In genomic region chr17:8150194-8151119, GRCh38 we compare ENCODE assay signal across 6 cellular contexts. TPM values are rescaled to one million over a fixed set of nuclear protein-coding genes. Genes with fewer than 3 reads are reported as not detected.
DNase-seq lines count a peak whose midpoint lies in the region; ATAC-seq and TF ChIP-seq lines count a peak whose summit lies in the region.

No MANE protein-coding gene starts in this region.

- peak overlapping the region; percentile 60 for H3K4me3 ChIP-seq in GM12864 (ENCODE audit: low read depth, low read length)
- peak overlapping the region; percentile 67 to 89 for H3K4me3 ChIP-seq in muscle layer of colon (ENCODE audit: low read depth in 1 of 2, low read length in 2 of 2)

- H3K36me3 ChIP-seq in muscle layer of colon (ENCODE audit: insufficient read depth, low read length), result peaks cover 64% of the 10 kb centered on the region

- peak overlapping the region; percentile 90 for H3K4me3 Mint-ChIP-seq in activated B cell treated with CpG ODN at 0.5 μM for 24 hours

- peak overlapping the region; percentile 98 for H3K27ac ChIP-seq in muscle layer of colon (ENCODE audit: low read depth, low read length)

- peaks cover 35% of the 10 kb centered on the region for H3K4me1 ChIP-seq in muscle layer of colon (ENCODE audit: insufficient read depth, low read length)

- no peaks in the 10 kb centered on the region for H3K27me3 Mint-ChIP-seq in activated B cell treated with CpG ODN at 0.5 μM for 24 hours

- CTCF ChIA-PET in activated B cell treated with CpG ODN at 0.5 μM for 24 hours (lab: Charles Lee), result interaction anchor here (1.0 kb wide), 1 partner anchor 71 kb away, joined by 4 read pairs; no protein-coding TSS in a partner anchor

- intact Hi-C loops in activated B cell treated with CpG ODN at 0.5 μM for 24 hours (cut with micrococcal nuclease), result loop anchor here (1.0 to 10.0 kb wide), 2 partner anchors 11 to 466 kb away; partner anchors contain the start of genes TP53 and WRAP53

- H3K9ac ChIP-seq in muscle layer of colon (ENCODE audit: low read length), result peak overlapping the region; percentile 59

- H3K27me3 ChIP-seq in muscle layer of colon (ENCODE audit: control insufficient read depth in 1 of 2, insufficient read depth in 2 of 2, low read length in 2 of 2), result no peaks in the 10 kb centered on the region

- TF ChIP-seq CTCF in GM12864 (IDR thresholded peaks at IDR 0.05; ENCODE audit: low read depth, low read length, missing control alignments) (no peak), activated B cell treated with CpG ODN at 0.5 μM for 24 hours (IDR thresholded peaks at IDR 0.05) (no peak)

- POLR2A ChIA-PET in activated B cell treated with CpG ODN at 0.5 μM for 24 hours (lab: Charles Lee), result interaction anchor here (0.6 to 15.9 kb wide), 14 partner anchors 10 to 594 kb away, joined by 3 to 385 read pairs (median 4); partner anchors contain the start of genes BORCS6, CCDC42, CTC1 and HES7

- peak overlapping the region; percentile 41 for H3K27ac Mint-ChIP-seq in activated B cell treated with CpG ODN at 0.5 μM for 24 hours

- no peaks in the 10 kb centered on the region for H3K9me3 ChIP-seq in muscle layer of colon (ENCODE audit: low read length)

- H3K36me3 Mint-ChIP-seq in activated B cell treated with CpG ODN at 0.5 μM for 24 hours (ENCODE audit: low read depth), result peaks cover 53% of the 10 kb centered on the region

- DNase-seq in GM12864 (ENCODE audit: low read depth) (no peak), activated B cell treated with CpG ODN at 0.5 μM for 24 hours (no peak), NCI-H2029 treated with DMSO at 0.1 percent for 48 hours (lab: John Stamatoyannopoulos, UW) (no peak), hypothalamus (lab: John Stamatoyannopoulos, UW) (no peak)

- H3K9me3 Mint-ChIP-seq in activated B cell treated with CpG ODN at 0.5 μM for 24 hours, result no peaks in the 10 kb centered on the region

- ATAC-seq in activated B cell treated with CpG ODN at 0.5 μM for 24 hours (ENCODE audit: low read depth), result no peak
- no peak for ATAC-seq in HG03108 (IDR thresholded peaks at IDR 0.05; ENCODE audit: unreplicated experiment)

- H3K4me1 Mint-ChIP-seq in activated B cell treated with CpG ODN at 0.5 μM for 24 hours, result peaks cover 31% of the 10 kb centered on the region

RNA-seq across cellular contexts. Expression of gene PER1, which starts 1.7 kb away (rescaled TPM):
- total RNA-seq in activated B cell treated with CpG ODN at 0.5 μM for 24 hours, result 40.7 and 45.0 TPM in 2 replicates

RNA-seq across cellular contexts. Expression of gene VAMP2, which starts 12.3 kb away (rescaled TPM):
- 82.0 and 97.7 TPM in 2 replicates for total RNA-seq in activated B cell treated with CpG ODN at 0.5 μM for 24 hours

RNA-seq across cellular contexts. Expression of gene TMEM107, which starts 25.7 kb away (rescaled TPM):
- total RNA-seq in activated B cell treated with CpG ODN at 0.5 μM for 24 hours, result 17.3 and 20.9 TPM in 2 replicates

RNA-seq across cellular contexts. Expression of gene HES7, which starts 26.6 kb away (rescaled TPM):
- 0.12 and 0.49 TPM in 2 replicates for total RNA-seq in activated B cell treated with CpG ODN at 0.5 μM for 24 hours

RNA-seq across cellular contexts. Expression of gene ALOXE3, which starts 32.1 kb away (rescaled TPM):
- total RNA-seq in activated B cell treated with CpG ODN at 0.5 μM for 24 hours, result not detected in 2 replicates
